Comparison of ENCODE assay signal across 8 cellular contexts in the genomic region with DNA sequence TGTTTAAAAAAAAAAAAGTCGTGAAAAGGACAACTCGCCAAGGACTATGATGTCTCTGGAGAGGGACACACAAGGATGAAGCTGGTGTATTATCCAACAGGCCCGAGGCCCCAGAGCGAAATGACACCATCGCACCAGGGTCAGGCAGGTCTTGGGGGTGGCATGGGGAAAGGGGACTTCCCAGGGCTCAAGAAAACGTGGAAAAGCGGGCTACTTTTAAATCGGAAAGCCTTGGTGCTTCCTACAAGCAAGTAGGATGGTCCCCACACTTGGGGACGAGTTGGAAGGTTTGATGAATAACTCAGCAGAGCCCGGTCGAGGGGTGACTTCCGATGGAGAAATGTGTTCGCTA. TPM values are rescaled to one million over a fixed set of nuclear protein-coding genes. Genes with fewer than 3 reads are reported as not detected.
DNase-seq lines count a peak whose midpoint lies in the region; ATAC-seq and TF ChIP-seq lines count a peak whose summit lies in the region.

No MANE protein-coding gene starts in this region.

- no peaks in the 10 kb centered on the region for H3K27me3 Mint-ChIP-seq in naive thymus-derived CD4-positive, alpha-beta T cell

- H3K36me3 Mint-ChIP-seq in naive thymus-derived CD4-positive, alpha-beta T cell = peaks cover 20 to 38% (median 29%) of the 10 kb centered on the region in 5 donors

- CTCF ChIA-PET in Panc1 (lab: Charles Lee) = interaction anchor here (0.7 kb wide), 1 partner anchor 447 kb away, joined by 5 read pairs; no protein-coding TSS in a partner anchor
- CTCF ChIA-PET in naive thymus-derived CD4-positive, alpha-beta T cell (lab: Charles Lee) = no interaction called here

- DNase-seq in Panc1 (ENCODE audit: low read depth, low spot score) (no peak), HuH-7 (ENCODE audit: low spot score) (no peak), HK-2 (ENCODE audit: unreplicated experiment) (no peak)
- peak in 2 of 9 donors; percentile 10 to 13 for DNase-seq in naive thymus-derived CD4-positive, alpha-beta T cell

- H3K9me3 Mint-ChIP-seq in naive thymus-derived CD4-positive, alpha-beta T cell = peaks cover 0 to 5% (median 0%) of the 10 kb centered on the region in 11 donors

- TSS peak; percentile 79 for BruUV-seq in Panc1 (replicated peaks; lab: Mats Ljungman, UMichigan)

- intact Hi-C loops in Panc1 (cut with micrococcal nuclease; ENCODE audit: unreplicated experiment) = loop anchor here (10.0 kb wide), 1 partner anchor 94 kb away; a partner anchor contains a TSS
- intact Hi-C loops in naive thymus-derived CD4-positive, alpha-beta T cell (cut with micrococcal nuclease) = loop anchor here (2.0 to 10.0 kb wide), 7 partner anchors 182 to 1966 kb away; a partner anchor contains a TSS

- POLR2A ChIA-PET in Panc1 (lab: Charles Lee) = no interaction called here
- POLR2A ChIA-PET in naive thymus-derived CD4-positive, alpha-beta T cell (lab: Charles Lee) = interaction anchor here (0.6 to 1.0 kb wide), 4 partner anchors 11 to 195 kb away, joined by 3 to 14 read pairs (median 4); a partner anchor contains a TSS

- peaks cover 51 to 86% (median 75%) of the 10 kb centered on the region in 7 donors for H3K4me1 Mint-ChIP-seq in naive thymus-derived CD4-positive, alpha-beta T cell

- ATAC-seq in GM19372 (IDR thresholded peaks at IDR 0.05; ENCODE audit: low read depth, unreplicated experiment) = peak; percentile 2
- no peak; the same call in 1 of the 2 replicates for ATAC-seq in Panc1
- no peak for ATAC-seq in naive thymus-derived CD4-positive, alpha-beta T cell
- no peak for ATAC-seq in HG03457 (IDR thresholded peaks at IDR 0.05; ENCODE audit: unreplicated experiment)

- TF ChIP-seq CTCF in 22Rv1 (IDR thresholded peaks at IDR 0.05) = no peak
- TF ChIP-seq CTCF in Panc1 (IDR thresholded peaks at IDR 0.05) = no peak

- H3K9me3 ChIP-seq in Panc1 (ENCODE audit: control insufficient read depth, insufficient read depth, low read depth, low read length) = no peaks in the 10 kb centered on the region
- H3K9me3 ChIP-seq in endocrine pancreas (ENCODE audit: control insufficient read depth, low read length) = no peaks in the 10 kb centered on the region
- no peaks in the 10 kb centered on the region for H3K9me3 ChIP-seq in naive thymus-derived CD4-positive, alpha-beta T cell (ENCODE audit: control insufficient read depth in 2 of 3, low read length in 3 of 3)

- H3K36me3 ChIP-seq in Panc1 (ENCODE audit: control insufficient read depth, insufficient read depth, low read length) (peaks cover 10% of the 10 kb centered on the region), endocrine pancreas (ENCODE audit: control insufficient read depth, insufficient read depth, low read length) (no peaks in the 10 kb centered on the region)
- peaks cover 0 to 37% (median 8%) of the 10 kb centered on the region in 3 experiments for H3K36me3 ChIP-seq in naive thymus-derived CD4-positive, alpha-beta T cell (ENCODE audit: control insufficient read depth in 2 of 3, insufficient read depth in 3 of 3, low read length in 3 of 3)

- peak overlapping the region; percentile 90 to 99 (median 95) for H3K4me3 Mint-ChIP-seq in naive thymus-derived CD4-positive, alpha-beta T cell

- no peaks in the 10 kb centered on the region for H3K27me3 ChIP-seq in Panc1 (ENCODE audit: control insufficient read depth, insufficient read depth, low read length)
- no peaks in the 10 kb centered on the region for H3K27me3 ChIP-seq in endocrine pancreas (ENCODE audit: control insufficient read depth, insufficient read depth, low read length)
- H3K27me3 ChIP-seq in naive thymus-derived CD4-positive, alpha-beta T cell (ENCODE audit: control insufficient read depth in 2 of 2, insufficient read depth in 2 of 2, low read length in 2 of 2) = no peaks in the 10 kb centered on the region

- H3K9ac ChIP-seq in endocrine pancreas (ENCODE audit: control insufficient read depth, insufficient read depth, low read length) = peak overlapping the region; percentile 96

- H3K4me3 ChIP-seq in Panc1 (ENCODE audit: low read depth in 2 of 2, low read length in 2 of 2) = peak overlapping the region; percentile 69 to 99
- H3K4me3 ChIP-seq in endocrine pancreas (ENCODE audit: control insufficient read depth, insufficient read depth, low read length) = peak overlapping the region; percentile 78
- peak overlapping the region; percentile 98 for H3K4me3 ChIP-seq in naive thymus-derived CD4-positive, alpha-beta T cell (ENCODE audit: low read length)

- H3K27ac Mint-ChIP-seq in naive thymus-derived CD4-positive, alpha-beta T cell = peak overlapping the region; percentile 92 to 99 (median 97)

- peak overlapping the region; percentile 80 for H3K27ac ChIP-seq in 22Rv1
- peak overlapping the region; percentile 98 for H3K27ac ChIP-seq in Panc1 (ENCODE audit: low read length)
- peak overlapping the region; percentile 93 for H3K27ac ChIP-seq in naive thymus-derived CD4-positive, alpha-beta T cell (ENCODE audit: low read depth, low read length)

- H3K4me1 ChIP-seq in Panc1 (ENCODE audit: control insufficient read depth, insufficient read depth, low read length) (peaks cover 20% of the 10 kb centered on the region), endocrine pancreas (ENCODE audit: control insufficient read depth, insufficient read depth, low read length) (peaks cover 15% of the 10 kb centered on the region)
- H3K4me1 ChIP-seq in naive thymus-derived CD4-positive, alpha-beta T cell (ENCODE audit: control insufficient read depth in 2 of 2, insufficient read depth in 2 of 2, low read length in 2 of 2) = peaks cover 17 to 44% of the 10 kb centered on the region in 2 donors

- in situ Hi-C loops in Panc1 (cut with HindIII; ENCODE audit: low pct_unique_long_range_greater_than_20kb, low sequenced_read_pairs) = no loop called here

RNA-seq across cellular contexts. Expression of a gene that starts 0.5 kb away (rescaled TPM):
- total RNA-seq in Panc1 (2021; ENCODE audit: unreplicated experiment) = 42.5 TPM
- polyA plus RNA-seq in Panc1 (2012; ENCODE audit: insufficient read length) = 27.8 TPM
- 10 to 100 TPM; 17.3 to 41.0 (median 35.5) TPM for total RNA-seq in naive thymus-derived CD4-positive, alpha-beta T cell
- 10 to 100 TPM; 30.1 to 34.4 TPM for polyA plus RNA-seq in naive thymus-derived CD4-positive, alpha-beta T cell
